Comparison of ENCODE assay signal across 1 cellular context in genomic region chr20:41078329-41078728, GRCh38.
TF ChIP-seq lines count a peak whose summit lies in the region.

No MANE protein-coding gene starts in this region.

TF ChIP-seq in GM23338, 12 proteins besides CTCF, POLR2A, EP300 and RAD21 (continued from another document):
- TF ChIP-seq REST (IDR thresholded peaks at IDR 0.05; ENCODE audit: unreplicated experiment) (no peak), EZH2phosphoT487 (IDR thresholded peaks at IDR 0.05; ENCODE audit: unreplicated experiment) (no peak), ZNF331 (CRISPR knock-in tag; IDR thresholded peaks at IDR 0.05; ENCODE audit: low read depth) (no peak)
